1 cellular context compared by ENCODE assay signal in genomic region chr3:171967137-171967783, GRCh38.
A peak's percentile ranks its signal among the peaks of the same experiment; 100 is the strongest.
TF ChIP-seq lines count a peak whose summit lies in the region.

No MANE protein-coding gene starts in this region.

TF ChIP-seq in HepG2, 621 proteins besides CTCF, POLR2A, EP300 and RAD21 (continued from another document and continues in another):
- TF ChIP-seq HNF1A (IDR thresholded peaks at IDR 0.05; ENCODE audit: low read depth), result peak; percentile 76
- TF ChIP-seq HNF1A (CRISPR knock-in tag; IDR thresholded peaks at IDR 0.05; ENCODE audit: borderline replicate concordance), result peak; percentile 87; the same call in 1 of the 2 replicates
- TF ChIP-seq HOXA5 (CRISPR knock-in tag; IDR thresholded peaks at IDR 0.05), result peak; percentile 85
- no peak for TF ChIP-seq ATAD3A (CRISPR knock-in tag; IDR thresholded peaks at IDR 0.05)
- TF ChIP-seq ZNF766 (CRISPR knock-in tag; IDR thresholded peaks at IDR 0.05; ENCODE audit: borderline replicate concordance), result no peak
- no peak for TF ChIP-seq TP53 (CRISPR knock-in tag; conservative IDR thresholded peaks at IDR 0.05)
- TF ChIP-seq FOXM1 (CRISPR knock-in tag; IDR thresholded peaks at IDR 0.05), result no peak
- TF ChIP-seq HOMEZ (CRISPR knock-in tag; IDR thresholded peaks at IDR 0.05; ENCODE audit: low read depth), result peak; percentile 98
- TF ChIP-seq ZNF713 (CRISPR knock-in tag; IDR thresholded peaks at IDR 0.05), result no peak
- TF ChIP-seq ZNF512B (CRISPR knock-in tag; IDR thresholded peaks at IDR 0.05; ENCODE audit: borderline replicate concordance), result no peak
- peak; percentile 89 for TF ChIP-seq ELF1 (CRISPR knock-in tag; IDR thresholded peaks at IDR 0.05)
- TF ChIP-seq ZBTB33 (CRISPR knock-in tag; IDR thresholded peaks at IDR 0.05), result peak; percentile 71; the same call in 1 of the 2 replicates
- TF ChIP-seq ZFX (CRISPR knock-in tag; IDR thresholded peaks at IDR 0.05; ENCODE audit: low read depth), result peak; percentile 55; the same call in 1 of the 2 replicates
- no peak for TF ChIP-seq ZNF354B (CRISPR knock-in tag; IDR thresholded peaks at IDR 0.05)
- no peak for TF ChIP-seq SIN3B (IDR thresholded peaks at IDR 0.05; ENCODE audit: low read length)
- no peak for TF ChIP-seq ZNF891 (CRISPR knock-in tag; IDR thresholded peaks at IDR 0.05)
- TF ChIP-seq ZNF619 (CRISPR knock-in tag; IDR thresholded peaks at IDR 0.05), result no peak
- TF ChIP-seq ZNF7 (CRISPR knock-in tag; IDR thresholded peaks at IDR 0.05), result no peak
- no peak for TF ChIP-seq ZNF407 (CRISPR knock-in tag; IDR thresholded peaks at IDR 0.05; ENCODE audit: not compliant biosample characterization)
- peak; percentile 62; the same call in 1 of the 2 replicates for TF ChIP-seq TAF1 (CRISPR knock-in tag; IDR thresholded peaks at IDR 0.05)
- peak; percentile 97 for TF ChIP-seq RCOR2 (CRISPR knock-in tag; IDR thresholded peaks at IDR 0.05)
- peak; percentile 60 for TF ChIP-seq GABPB1 (CRISPR knock-in tag; IDR thresholded peaks at IDR 0.05)
- TF ChIP-seq ZBTB10 (CRISPR knock-in tag; IDR thresholded peaks at IDR 0.05; ENCODE audit: borderline replicate concordance), result peak; percentile 86
- TF ChIP-seq ZFP36 (IDR thresholded peaks at IDR 0.05; ENCODE audit: borderline replicate concordance, low read depth, low read length, partially characterized antibody), result no peak
- TF ChIP-seq YY1 (IDR thresholded peaks at IDR 0.05; ENCODE audit: insufficient read depth, insufficient replicate concordance, low read depth, low read length), result no peak
- TF ChIP-seq YEATS2 (CRISPR knock-in tag; IDR thresholded peaks at IDR 0.05; ENCODE audit: borderline replicate concordance), result peak; percentile 71; the same call in 1 of the 2 replicates
- no peak for TF ChIP-seq ZNF552 (CRISPR knock-in tag; IDR thresholded peaks at IDR 0.05; ENCODE audit: borderline replicate concordance)
- TF ChIP-seq CREB3 (CRISPR knock-in tag; IDR thresholded peaks at IDR 0.05), result no peak
- TF ChIP-seq IRF1 (CRISPR knock-in tag; IDR thresholded peaks at IDR 0.05; ENCODE audit: low read depth), result no peak
- no peak for TF ChIP-seq IRX3 (CRISPR knock-in tag; IDR thresholded peaks at IDR 0.05; ENCODE audit: borderline replicate concordance, low read depth)
- TF ChIP-seq ZNF274 (CRISPR knock-in tag; IDR thresholded peaks at IDR 0.05), result no peak
- peak; percentile 98 for TF ChIP-seq HMG20A (CRISPR knock-in tag; IDR thresholded peaks at IDR 0.05; ENCODE audit: borderline replicate concordance)
- no peak for TF ChIP-seq ZBTB7A (CRISPR knock-in tag; IDR thresholded peaks at IDR 0.05)
- peak; percentile 84; the same call in 1 of the 2 replicates for TF ChIP-seq ZNF772 (CRISPR knock-in tag; IDR thresholded peaks at IDR 0.05)
- peak; percentile 85 for TF ChIP-seq TBL1XR1 (IDR thresholded peaks at IDR 0.05; ENCODE audit: borderline replicate concordance, low read length, partially characterized antibody)
